8 cellular contexts compared by ENCODE assay signal in the genomic region with DNA sequence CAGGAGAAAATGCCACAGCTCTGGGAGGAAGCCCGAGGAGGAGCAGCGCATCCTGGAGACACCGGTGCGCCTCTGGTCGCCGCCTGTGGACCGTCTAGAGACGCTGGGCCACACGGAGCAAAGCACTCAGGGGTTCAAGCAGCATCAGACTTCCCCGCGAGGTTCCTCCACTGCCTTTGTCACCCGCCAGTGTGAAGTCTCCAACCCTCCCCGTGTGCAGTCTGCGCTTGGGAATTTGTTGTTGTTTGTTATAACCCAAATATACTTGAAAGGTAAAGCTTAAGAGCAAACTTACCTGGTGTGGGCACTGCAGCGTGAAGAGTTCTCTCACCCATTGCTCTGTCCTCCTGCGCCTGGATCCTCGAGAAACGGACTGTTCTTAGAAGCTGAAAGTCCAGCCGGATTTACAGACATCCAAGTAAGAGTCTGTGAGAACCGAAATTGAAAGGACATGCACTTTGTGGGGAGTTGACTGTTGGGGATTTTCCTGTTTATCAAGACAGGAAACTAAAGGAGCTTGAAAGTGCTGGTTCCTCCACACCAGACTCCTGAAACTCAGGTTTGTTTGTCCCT. TPM values are rescaled to one million over a fixed set of nuclear protein-coding genes. Genes with fewer than 3 reads are reported as not detected.
DNase-seq lines count a peak whose midpoint lies in the region; ATAC-seq, FAIRE-seq and TF ChIP-seq lines count a peak whose summit lies in the region.

A gene with protein sequence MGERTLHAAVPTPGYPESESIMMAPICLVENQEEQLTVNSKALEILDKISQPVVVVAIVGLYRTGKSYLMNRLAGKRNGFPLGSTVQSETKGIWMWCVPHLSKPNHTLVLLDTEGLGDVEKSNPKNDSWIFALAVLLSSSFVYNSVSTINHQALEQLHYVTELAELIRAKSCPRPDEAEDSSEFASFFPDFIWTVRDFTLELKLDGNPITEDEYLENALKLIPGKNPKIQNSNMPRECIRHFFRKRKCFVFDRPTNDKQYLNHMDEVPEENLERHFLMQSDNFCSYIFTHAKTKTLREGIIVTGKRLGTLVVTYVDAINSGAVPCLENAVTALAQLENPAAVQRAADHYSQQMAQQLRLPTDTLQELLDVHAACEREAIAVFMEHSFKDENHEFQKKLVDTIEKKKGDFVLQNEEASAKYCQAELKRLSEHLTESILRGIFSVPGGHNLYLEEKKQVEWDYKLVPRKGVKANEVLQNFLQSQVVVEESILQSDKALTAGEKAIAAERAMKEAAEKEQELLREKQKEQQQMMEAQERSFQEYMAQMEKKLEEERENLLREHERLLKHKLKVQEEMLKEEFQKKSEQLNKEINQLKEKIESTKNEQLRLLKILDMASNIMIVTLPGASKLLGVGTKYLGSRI (minus strand): TSS at position 443 of the 573 bp plus-strand sequence. CDS start 108 bp downstream, at position 335.

- 23% methylated on average over 12 of the region's 20 CpGs for WGBS in HepG2 (ENCODE audit: low lambda C conversion rate)

- H3K27me3 ChIP-seq in HepG2 (ENCODE audit: control insufficient read depth in 1 of 2, insufficient read depth in 2 of 2, low read length in 2 of 2) = peaks cover 0 to 12% of the 10 kb centered on the region in 2 experiments; a peak in 2 of 5 replicates
- no peaks in the 10 kb centered on the region for H3K27me3 ChIP-seq in brain microvascular endothelial cell (replicated peaks)

- no peak for TF ChIP-seq RAD21 in HepG2 (CRISPR knock-in tag; IDR thresholded peaks at IDR 0.05)

- H3K36me3 ChIP-seq in HepG2 (replicated peaks in 1 of 2; ENCODE audit: control insufficient read depth in 1 of 2, insufficient read depth in 2 of 2, low read length in 2 of 2) = no peaks in the 10 kb centered on the region
- no peaks in the 10 kb centered on the region for H3K36me3 ChIP-seq in brain microvascular endothelial cell (replicated peaks)

- H3K9me3 ChIP-seq in HepG2 (ENCODE audit: low read length) = no peaks in the 10 kb centered on the region

- DNase-seq in UCSD-AML1 (lab: John Stamatoyannopoulos, UW; ENCODE audit: unreplicated experiment) (peak; percentile 46), MCF 10A (ENCODE audit: unreplicated experiment) (no peak), HepG2 (ENCODE audit: low spot score) (no peak), amniotic stem cell (lab: John Stamatoyannopoulos, UW) (no peak), brain microvascular endothelial cell (no peak)
- peak in 2 of 3 donors; percentile 9 to 25 for DNase-seq in stimulated activated CD4-positive, alpha-beta T cell treated with anti-CD3 and anti-CD28 coated beads, TNF-alpha, amount 100 ng/mL, for 1 hour (ENCODE audit: low read depth in 3 of 3, low spot score in 1 of 3)

- FAIRE-seq in HepG2 (lab: Jason Lieb, UNC) = no peak

- TF ChIP-seq EP300 in HepG2 (IDR thresholded peaks at IDR 0.05; ENCODE audit: low read depth in 2 of 2, low read length in 2 of 2) (no peak), HepG2 (CRISPR knock-in tag; IDR thresholded peaks at IDR 0.05; ENCODE audit: borderline replicate concordance) (no peak)

- no peaks in the 10 kb centered on the region for H3K9me3 Mint-ChIP-seq in MCF 10A (ENCODE audit: unreplicated experiment)

- H2AFZ ChIP-seq in HepG2 (ENCODE audit: low read length) = no peak within 1 kb of the TSS

- no peak for TF ChIP-seq POLR2A in HepG2 (IDR thresholded peaks at IDR 0.05; ENCODE audit: insufficient read depth in 1 of 2, low read depth in 2 of 2, low read length in 2 of 2)

- BruUV-seq in MCF 10A (replicated peaks; lab: Mats Ljungman, UMichigan) = no TSS peak
- BruUV-seq in HepG2 (replicated peaks; lab: Mats Ljungman, UMichigan) = no TSS peak

- ATAC-seq in GM18861 (IDR thresholded peaks at IDR 0.05; ENCODE audit: unreplicated experiment) (peak; percentile 42), HG03039 (IDR thresholded peaks at IDR 0.05; ENCODE audit: unreplicated experiment) (peak; percentile 67), HepG2 (peak; percentile 35; the same call in 2 of the 3 replicates)

- POLR2A ChIA-PET in MCF 10A (lab: Yijun Ruan, JAX) (interaction anchor here (0.5 to 0.8 kb wide), 2 partner anchors 29 to 100 kb away, joined by 3 read pairs; no protein-coding TSS in a partner anchor), HepG2 (lab: Yijun Ruan, JAX) (no interaction called here)

- peak within 1 kb of the TSS; percentile 9 for H3K4me3 Mint-ChIP-seq in MCF 10A (ENCODE audit: unreplicated experiment)

- H3K9ac ChIP-seq in HepG2 (ENCODE audit: insufficient read depth, low read depth, low read length) = no peak within 1 kb of the TSS

- no peaks in the 10 kb centered on the region for H3K27me3 Mint-ChIP-seq in MCF 10A (ENCODE audit: insufficient read depth, unreplicated experiment)

- in situ Hi-C loops in HepG2 (cut with HindIII; ENCODE audit: extremely low pct_ligation_motif_present, low pct_unique_long_range_greater_than_20kb) = no loop called here
- in situ Hi-C loops in brain microvascular endothelial cell (cut with HindIII; ENCODE audit: low pct_ligation_motif_present, low sequenced_read_pairs) = no loop called here

- intact Hi-C loops in MCF 10A (cut with micrococcal nuclease) = no loop called here
- intact Hi-C loops in HepG2 (cut with micrococcal nuclease; ENCODE audit: unreplicated experiment) = no loop called here

- H3K27ac Mint-ChIP-seq in MCF 10A (ENCODE audit: low read depth, unreplicated experiment) = no peak within 1 kb of the TSS

- H3K27ac ChIP-seq in HepG2 (ENCODE audit: extremely low read length, insufficient read depth, low read length) (no peak within 1 kb of the TSS), brain microvascular endothelial cell (no peak within 1 kb of the TSS)

- H3K36me3 Mint-ChIP-seq in MCF 10A (ENCODE audit: insufficient read depth, unreplicated experiment) = no peaks in the 10 kb centered on the region

- TF ChIP-seq CTCF in MCF 10A (IDR thresholded peaks at IDR 0.05; ENCODE audit: unreplicated experiment) (no peak), HepG2 (CRISPR knock-in tag; IDR thresholded peaks at IDR 0.05) (no peak), brain microvascular endothelial cell (IDR thresholded peaks at IDR 0.05; ENCODE audit: low read depth, low read length, missing control alignments) (no peak)

- CTCF ChIA-PET in MCF 10A (lab: Yijun Ruan, JAX) = interaction anchor here (0.7 kb wide), 1 partner anchor 16 kb away, joined by 3 read pairs; no protein-coding TSS in a partner anchor
- CTCF ChIA-PET in HepG2 (lab: Yijun Ruan, JAX; ENCODE audit: low intra/inter-chr PET ratio, low total read pairs) = no interaction called here

- H4K20me1 ChIP-seq in HepG2 (ENCODE audit: insufficient read depth, low read length) = no peaks in the 10 kb centered on the region

- H3K79me2 ChIP-seq in HepG2 (ENCODE audit: insufficient read depth, low read length) = no peaks in the 10 kb centered on the region

- H3K4me3 ChIP-seq in HepG2 (replicated peaks in 1 of 3; ENCODE audit: insufficient read depth in 1 of 3, low read depth in 2 of 3, low read length in 3 of 3) (no peak within 1 kb of the TSS), brain microvascular endothelial cell (ENCODE audit: low read depth, low read length) (no peak within 1 kb of the TSS)

- H3K4me2 ChIP-seq in HepG2 (ENCODE audit: low read depth, low read length) = no peak within 1 kb of the TSS

- H3K4me1 ChIP-seq in HepG2 (ENCODE audit: insufficient read depth, low read length) = no peaks in the 10 kb centered on the region

- no peaks in the 10 kb centered on the region for H3K4me1 Mint-ChIP-seq in MCF 10A (ENCODE audit: insufficient read depth, unreplicated experiment)

TF ChIP-seq in HepG2, 621 proteins besides CTCF, POLR2A, EP300 and RAD21 (continues in another document):
- no peak for TF ChIP-seq ZBTB7B (CRISPR knock-in tag; IDR thresholded peaks at IDR 0.05)
- TF ChIP-seq ZNF749 (CRISPR knock-in tag; IDR thresholded peaks at IDR 0.05; ENCODE audit: borderline replicate concordance) = no peak
- no peak for TF ChIP-seq NCOA5 (CRISPR knock-in tag; IDR thresholded peaks at IDR 0.05)
- no peak for TF ChIP-seq ZNF589 (CRISPR knock-in tag; conservative IDR thresholded peaks at IDR 0.05)

RNA-seq across cellular contexts. Expression of the gene that starts here (rescaled TPM):
- total RNA-seq in MCF 10A (2022) (0.05 TPM in 1 of 2 replicates, not detected in the other), HepG2 (2016; rRNA removed; fragmentation: Illumina TruSeq; extraction: Trizol) (not detected in 2 replicates)
- total RNA-seq in HepG2 (2016; cell fraction: cytosol; rRNA removed; fragmentation: Illumina TruSeq; extraction: Trizol; ENCODE audit: low read depth) = not detected in 2 replicates
- total RNA-seq in HepG2 (2016; cell fraction: insoluble cytoplasmic fraction; rRNA removed; fragmentation: Illumina TruSeq; extraction: Trizol) = not detected in 2 replicates
- not detected in 2 replicates for total RNA-seq in HepG2 (2016; cell fraction: membrane; rRNA removed; fragmentation: Illumina TruSeq; extraction: Trizol)
- total RNA-seq in HepG2 (2016; cell fraction: nucleus; rRNA removed; fragmentation: Illumina TruSeq; extraction: Trizol) = not detected in 2 replicates
- not detected in 2 replicates for polyA plus RNA-seq in HepG2 (2011; rRNA removed)
- polyA plus RNA-seq in HepG2 (2011; cell fraction: cytosol; rRNA removed) = not detected in 2 replicates
- polyA plus RNA-seq in HepG2 (2011; cell fraction: nucleus; rRNA removed) = not detected in 2 replicates
- not detected in 2 replicates for polyA plus RNA-seq in HepG2 (2012)
- polyA plus RNA-seq in HepG2 (2016; cell fraction: cytosol; fragmentation: Illumina TruSeq; extraction: Trizol; ENCODE audit: low read depth) = 0.02 TPM in 1 of 2 replicates, not detected in the other
- polyA plus RNA-seq in HepG2 (2016; cell fraction: insoluble cytoplasmic fraction; fragmentation: Illumina TruSeq; extraction: Trizol; ENCODE audit: low read depth) = not detected in 2 replicates
- not detected in 2 replicates for polyA plus RNA-seq in HepG2 (2016; cell fraction: membrane; fragmentation: Illumina TruSeq; extraction: Trizol; ENCODE audit: low read depth)
- not detected in 2 replicates for polyA plus RNA-seq in HepG2 (2016; cell fraction: nucleus; fragmentation: Illumina TruSeq; extraction: Trizol; ENCODE audit: insufficient read depth, low read depth)
- polyA minus RNA-seq in HepG2 (2011; rRNA and poly(A)+ RNA removed; ENCODE audit: low replicate concordance) = 0.33 TPM in 1 of 2 replicates, not detected in the other
- not detected in 2 replicates for polyA minus RNA-seq in HepG2 (2011; cell fraction: cytosol; rRNA and poly(A)+ RNA removed)
- not detected in 2 replicates for polyA minus RNA-seq in HepG2 (2011; cell fraction: nucleus; rRNA and poly(A)+ RNA removed)

Comparison
In these comparisons a context has a peak if more than half of its experiments do, and no peak if none do; other contexts are left out.
1. Peak in ATAC-seq in HepG2; RNA of the gene not detected or under 1 TPM.
2. DNase-seq: peak in UCSD-AML1 (single experiment) and stimulated activated CD4-positive, alpha-beta T cell treated with anti-CD3 and anti-CD28 coated beads, TNF-alpha, amount 100 ng/mL, for 1 hour (2 of 3); none in MCF 10A (single experiment), HepG2 (single experiment), amniotic stem cell (single experiment) and brain microvascular endothelial cell (single experiment).
3. Peak in every context shown above with its lines, with median percentiles within 50 percentile points of each other: ATAC-seq.